In the genomic region with DNA sequence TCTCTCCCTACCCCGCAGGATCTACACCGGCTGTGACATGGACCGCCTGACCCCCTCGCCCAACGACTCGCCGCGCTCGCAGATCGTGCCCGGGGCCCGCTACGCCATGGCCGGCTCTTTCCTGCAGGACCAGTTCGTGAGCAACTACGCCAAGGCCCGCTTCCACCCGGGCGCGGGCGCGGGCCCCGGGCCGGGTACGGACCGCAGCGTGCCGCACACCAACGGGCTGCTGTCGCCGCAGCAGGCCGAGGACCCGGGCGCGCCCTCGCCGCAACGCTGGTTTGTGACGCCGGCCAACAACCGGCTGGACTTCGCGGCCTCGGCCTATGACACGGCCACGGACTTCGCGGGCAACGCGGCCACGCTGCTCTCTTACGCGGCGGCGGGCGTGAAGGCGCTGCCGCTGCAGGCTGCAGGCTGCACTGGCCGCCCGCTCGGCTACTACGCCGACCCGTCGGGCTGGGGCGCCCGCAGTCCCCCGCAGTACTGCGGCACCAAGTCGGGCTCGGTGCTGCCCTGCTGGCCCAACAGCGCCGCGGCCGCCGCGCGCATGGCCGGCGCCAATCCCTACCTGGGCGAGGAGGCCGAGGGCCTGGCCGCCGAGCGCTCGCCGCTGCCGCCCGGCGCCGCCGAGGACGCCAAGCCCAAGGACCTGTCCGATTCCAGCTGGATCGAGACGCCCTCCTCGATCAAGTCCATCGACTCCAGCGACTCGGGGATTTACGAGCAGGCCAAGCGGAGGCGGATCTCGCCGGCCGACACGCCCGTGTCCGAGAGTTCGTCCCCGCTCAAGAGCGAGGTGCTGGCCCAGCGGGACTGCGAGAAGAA, we compare ENCODE assay signal across 9 cellular contexts. TPM values are rescaled to one million over a fixed set of nuclear protein-coding genes. Genes with fewer than 3 reads are reported as not detected.
DNase-seq lines count a peak whose midpoint lies in the region; ATAC-seq and TF ChIP-seq lines count a peak whose summit lies in the region.
"Had no signal": no experiment of that assay in that cellular context is flagged by ENCODE, and none has a peak within 500 bp of the region (broad histone marks: within the 10 kb centered on the region; RNA-seq: fewer than 3 reads in every experiment).

No MANE protein-coding gene starts in this region.

- H3K23ac ChIP-seq in IMR-90 (ENCODE audit: low read depth, low read length), result no peak overlapping the region

- H3K9me3 ChIP-seq in IMR-90 (ENCODE audit: control insufficient read depth, insufficient read depth, low read length), result peaks cover 22% of the 10 kb centered on the region
- peaks cover 4% of the 10 kb centered on the region for H3K9me3 ChIP-seq in endodermal cell (ENCODE audit: control insufficient read depth, low read length)
- no peaks in the 10 kb centered on the region for H3K9me3 ChIP-seq in A673 (ENCODE audit: low read depth, low read length, poor library complexity, severe bottlenecking)

- in situ Hi-C loops in IMR-90 (cut with MboI; ENCODE audit: low sequenced_read_pairs), result no loop called here

- H3K36me3 Mint-ChIP-seq in endodermal cell (ENCODE audit: low read depth) (no peaks in the 10 kb centered on the region), natural killer cell (peaks cover 15% of the 10 kb centered on the region)

- H4K91ac ChIP-seq in IMR-90 (ENCODE audit: insufficient read depth, low read depth, low read length), result no peak overlapping the region

- H3K56ac ChIP-seq in IMR-90 (ENCODE audit: extremely low read depth, insufficient read depth, low read length), result no peak overlapping the region

- intact Hi-C loops in IMR-90 (cut with micrococcal nuclease), result loop anchor here (10.0 kb wide), 1 partner anchor 701 kb away; no protein-coding TSS in a partner anchor
- intact Hi-C loops in natural killer cell (cut with micrococcal nuclease), result no loop called here
- intact Hi-C loops in A673 (cut with micrococcal nuclease; ENCODE audit: unreplicated experiment), result no loop called here

- H4K20me1 ChIP-seq in IMR-90 (ENCODE audit: insufficient read depth, low read length), result 0 out of 2 replicates have a peak, but pooled peaks cover 4% of the 10 kb centered on the region

- H3K4me3 ChIP-seq in IMR-90 (ENCODE audit: insufficient read depth, low read depth, low read length) (no peak overlapping the region; the same call in 1 of the 2 replicates), endodermal cell (ENCODE audit: low read length) (peak overlapping the region; percentile 66), A673 (ENCODE audit: low read depth, low read length, poor library complexity, severe bottlenecking) (no peak overlapping the region)

- ATAC-seq in IMR-90 (ENCODE audit: low read depth) (peak; percentile 48), natural killer cell (peak in 2 of 3 donors; percentile 29 to 54), GM18861 (IDR thresholded peaks at IDR 0.05; ENCODE audit: unreplicated experiment) (no peak)

- H3K18ac ChIP-seq in IMR-90 (ENCODE audit: low read depth, low read length), result no peak overlapping the region

- no peak overlapping the region for H4K5ac ChIP-seq in IMR-90 (ENCODE audit: low read depth, low read length)

- no peak overlapping the region for H4K8ac ChIP-seq in IMR-90 (ENCODE audit: low read depth in 2 of 2, low read length in 2 of 2)

- H3K9me1 ChIP-seq in IMR-90 (ENCODE audit: insufficient read depth, low read length), result no peaks in the 10 kb centered on the region

- H3K4me3 Mint-ChIP-seq in endodermal cell (peak overlapping the region; percentile 58), natural killer cell (peak overlapping the region; percentile 32)

- H2BK120ac ChIP-seq in IMR-90 (ENCODE audit: low read depth, low read length), result no peak overlapping the region

- H2AFZ ChIP-seq in IMR-90 (replicated peaks; ENCODE audit: low read length, poor library complexity), result peak overlapping the region; percentile 72

- H3K14ac ChIP-seq in IMR-90 (replicated peaks; ENCODE audit: low read depth, low read length), result no peak overlapping the region

- H3K36me3 ChIP-seq in IMR-90 (ENCODE audit: control insufficient read depth, insufficient read depth, low read length), result no peaks in the 10 kb centered on the region
- H3K36me3 ChIP-seq in endodermal cell (ENCODE audit: control insufficient read depth, insufficient read depth, low read length), result no peaks in the 10 kb centered on the region
- no peaks in the 10 kb centered on the region for H3K36me3 ChIP-seq in A673 (ENCODE audit: insufficient read depth, low read length, poor library complexity, severe bottlenecking)

- BruUV-seq in IMR-90 (replicated peaks; lab: Mats Ljungman, UMichigan) (no TSS peak), A673 (replicated peaks; lab: Mats Ljungman, UMichigan) (no TSS peak)

- peaks cover 2% of the 10 kb centered on the region; the same call in 1 of the 2 replicates for H3K4me1 ChIP-seq in IMR-90 (ENCODE audit: control insufficient read depth, insufficient read depth, low read length)
- H3K4me1 ChIP-seq in endodermal cell (ENCODE audit: control insufficient read depth, insufficient read depth, low read length), result peaks cover 3% of the 10 kb centered on the region
- H3K4me1 ChIP-seq in A673 (ENCODE audit: insufficient read depth, low read length, poor library complexity, severe bottlenecking), result no peaks in the 10 kb centered on the region

- no peaks in the 10 kb centered on the region for H3K79me1 ChIP-seq in IMR-90 (ENCODE audit: low read depth in 1 of 2, low read length in 2 of 2)

- H3K4me1 Mint-ChIP-seq in endodermal cell (peaks cover 44% of the 10 kb centered on the region), natural killer cell (peaks cover 27 to 38% of the 10 kb centered on the region in 2 donors)

- no peak overlapping the region for H3K4ac ChIP-seq in IMR-90 (ENCODE audit: low read depth, low read length)

- no peak overlapping the region for H2BK5ac ChIP-seq in IMR-90 (ENCODE audit: low read depth, low read length, poor library complexity, severe bottlenecking)

- TF ChIP-seq CTCF in IMR-90 (conservative IDR thresholded peaks at IDR 0.05; ENCODE audit: low read depth, low read length), result no peak
- peak; percentile 43 for TF ChIP-seq CTCF in endodermal cell (conservative IDR thresholded peaks at IDR 0.05)
- TF ChIP-seq CTCF in natural killer cell (IDR thresholded peaks at IDR 0.05), result no peak
- no peak for TF ChIP-seq CTCF in A673 (conservative IDR thresholded peaks at IDR 0.05; ENCODE audit: low read depth, low read length)

- H3K9ac ChIP-seq in IMR-90 (ENCODE audit: low read depth, low read length) (no peak overlapping the region), endodermal cell (ENCODE audit: extremely low read depth, low read length, poor library complexity, severe bottlenecking) (no peak overlapping the region)

- peaks cover 3% of the 10 kb centered on the region for H3K9me3 Mint-ChIP-seq in endodermal cell
- H3K9me3 Mint-ChIP-seq in natural killer cell, result no peaks in the 10 kb centered on the region

- H3K27me3 ChIP-seq in IMR-90 (ENCODE audit: control insufficient read depth, insufficient read depth, low read length) (peaks cover 91% of the 10 kb centered on the region), endodermal cell (ENCODE audit: control insufficient read depth, insufficient read depth, low read length, poor library complexity, severe bottlenecking) (peaks cover 100% of the 10 kb centered on the region), A673 (replicated peaks; ENCODE audit: insufficient read depth, low read depth, low read length, poor library complexity) (no peaks in the 10 kb centered on the region)

- H2BK20ac ChIP-seq in IMR-90 (ENCODE audit: low read depth, low read length), result no peak overlapping the region

- dilution Hi-C loops in IMR-90 (cut with HindIII; ENCODE audit: low sequenced_read_pairs, unreplicated experiment), result no loop called here

- H3K27ac ChIP-seq in IMR-90 (ENCODE audit: insufficient read depth, low read length), result no peak overlapping the region
- H3K27ac ChIP-seq in endodermal cell (ENCODE audit: low read depth, low read length), result no peak overlapping the region
- no peak overlapping the region for H3K27ac ChIP-seq in A673 (ENCODE audit: low read depth, low read length, poor library complexity, severe bottlenecking)

- no peak overlapping the region for H2BK15ac ChIP-seq in IMR-90 (ENCODE audit: low read depth, low read length)

- H2AK9ac ChIP-seq in IMR-90 (replicated peaks; ENCODE audit: low read depth, low read length, poor library complexity), result no peak overlapping the region

- TF ChIP-seq RAD21 in IMR-90 (IDR thresholded peaks at IDR 0.05; ENCODE audit: low read length), result no peak

- 4% methylated on average over 74 of the region's 114 CpGs; no CpG with 5 or more reads in 1 of the 2 experiments for WGBS in IMR-90 (ENCODE audit: extremely low coverage in 2 of 2, insufficient read length in 1 of 2), 2 experiments
- 1 to 4% methylated on average over 50 to 114 of the region's 114 CpGs for WGBS in endodermal cell (ENCODE audit: insufficient coverage in 1 of 2, insufficient read length in 1 of 2), 2 experiments

- CTCF ChIA-PET in IMR-90 (lab: Yijun Ruan, JAX) (interaction anchor here (0.8 kb wide), 1 partner anchor 9 kb away, joined by 3 read pairs; no protein-coding TSS in a partner anchor), A673 (lab: Charles Lee) (no interaction called here)

- H3K27ac Mint-ChIP-seq in endodermal cell, result no peak overlapping the region
- no peak overlapping the region for H3K27ac Mint-ChIP-seq in natural killer cell

- no peak overlapping the region for H2AK5ac ChIP-seq in IMR-90 (ENCODE audit: low read depth, low read length)

- no peak for TF ChIP-seq POLR2A in IMR-90 (IDR thresholded peaks at IDR 0.05; ENCODE audit: low read depth, low read length)

- DNase-seq in AG20443 (ENCODE audit: low spot score), result peak; percentile 52
- no peak for DNase-seq in IMR-90
- peak; percentile 87 for DNase-seq in endodermal cell
- DNase-seq in natural killer cell, result no peak
- no peak for DNase-seq in NCI-H2196 treated with DMSO at 0.1 percent for 48 hours (lab: John Stamatoyannopoulos, UW; ENCODE audit: unreplicated experiment)
- no peak for DNase-seq in A673 (ENCODE audit: low spot score)
- no peak for DNase-seq in amygdala (lab: John Stamatoyannopoulos, UW)
- DNase-seq: kidney glomerular epithelial cell had no signal

- POLR2A ChIA-PET in IMR-90 (lab: Charles Lee; ENCODE audit: unreplicated experiment), result no interaction called here
- POLR2A ChIA-PET in A673 (lab: Charles Lee; ENCODE audit: low non-redundant PET), result no interaction called here

- H3K27me3 Mint-ChIP-seq in endodermal cell (ENCODE audit: insufficient read depth) (peaks cover 92% of the 10 kb centered on the region), natural killer cell (ENCODE audit: low read depth in 2 of 2) (peaks cover 66 to 84% of the 10 kb centered on the region in 2 donors)

- peak overlapping the region; percentile 36; the same call in 1 of the 2 replicates for H3K4me2 ChIP-seq in IMR-90 (ENCODE audit: low read depth, low read length)

TF ChIP-seq in IMR-90, 13 proteins besides CTCF, POLR2A, EP300 and RAD21 (continues in another document):
- TF ChIP-seq NFE2L2 (IDR thresholded peaks at IDR 0.05; ENCODE audit: low read depth, low read length), result no peak

RNA-seq across cellular contexts. Expression of a gene that starts 7.5 kb away (rescaled TPM):
- total RNA-seq in IMR-90 (2012; rRNA removed) (not detected in 2 replicates), endodermal cell (1 to 10 TPM; 1.2 to 2.4 TPM), natural killer cell (not detected), A673 (2021) (0.17 and 0.44 TPM in 2 replicates)
- 0.06 TPM in 1 of 2 replicates, not detected in the other for polyA plus RNA-seq in IMR-90 (2012; rRNA removed)
- polyA plus RNA-seq in IMR-90 (2012; cell fraction: cytosol; rRNA removed), result 0.02 TPM in 1 of 2 replicates, not detected in the other
- polyA plus RNA-seq in IMR-90 (2012; cell fraction: nucleus; rRNA removed; ENCODE audit: low replicate concordance), result 0.11 and 0.35 TPM in 2 replicates
- 0.25 TPM for polyA plus RNA-seq in endodermal cell (2013, experiment 1 of 2)
- 0.12 TPM for polyA plus RNA-seq in endodermal cell (2013, experiment 2 of 2)

Comparison
In these comparisons a context has a peak if more than half of its experiments do, and no peak if none do; other contexts are left out.
1. DNase-seq: peak in AG20443 (single experiment) and endodermal cell (single experiment); none in IMR-90 (single experiment), natural killer cell (single experiment), NCI-H2196 treated with DMSO at 0.1 percent for 48 hours (single experiment), A673 (single experiment) and amygdala (0 of 56).